Comparison of ENCODE assay signal across 1 cellular context in genomic region chr15:40104865-40105516, GRCh38.
TF ChIP-seq lines count a peak whose summit lies in the region.

No MANE protein-coding gene starts in this region.

TF ChIP-seq in GM12878, 131 proteins besides CTCF, POLR2A, EP300 and RAD21 (continued from another document):
- TF ChIP-seq ZBTB4 (CRISPR knock-in tag; IDR thresholded peaks at IDR 0.05) (no peak), RBBP5 (conservative IDR thresholded peaks at IDR 0.05) (no peak), ATF2 (IDR thresholded peaks at IDR 0.05; ENCODE audit: low read length) (no peak), ZNF687 (IDR thresholded peaks at IDR 0.05) (peak; percentile 48; the same call in 1 of the 2 replicates)
TF ChIP-seq in GM12878: peak in this region for 30.
